In genomic region chr15:82985688-82986441, GRCh38 we compare ENCODE assay signal across 8 cellular contexts. TPM values are rescaled to one million over a fixed set of nuclear protein-coding genes. Genes with fewer than 3 reads are reported as not detected.
DNase-seq lines count a peak whose midpoint lies in the region; ATAC-seq, FAIRE-seq and TF ChIP-seq lines count a peak whose summit lies in the region.

Gene RAMAC (plus strand): TSS chr15:82986210. CDS start chr15:82989019, 2,809 bp downstream.

- H3K36me3 ChIP-seq in H1 (ENCODE audit: control insufficient read depth in 2 of 4, insufficient read depth in 4 of 4, low read length in 3 of 4) = peaks cover 0 to 18% (median 0%) of the 10 kb centered on the region in 4 experiments; a peak in 3 of 8 replicates

- ATAC-seq in GM19468 (IDR thresholded peaks at IDR 0.05; ENCODE audit: extremely low read depth, unreplicated experiment) (peak; percentile 44), memory B cell (ENCODE audit: low read depth) (peak; percentile 95)

- peak within 1 kb of the TSS; percentile 48; the same call in 1 of the 2 replicates for H3K27ac ChIP-seq in H1 (ENCODE audit: low read depth, low read length)

- no peaks in the 10 kb centered on the region for H3K27me3 Mint-ChIP-seq in memory B cell

- H3K14ac ChIP-seq in H1 (ENCODE audit: insufficient read length) = peak within 1 kb of the TSS; percentile 99

- peak within 1 kb of the TSS; percentile 97 for H3K27ac Mint-ChIP-seq in memory B cell

- H2BK12ac ChIP-seq in H1 (ENCODE audit: low read depth, low read length) = peak within 1 kb of the TSS; percentile 78; the same call in 1 of the 2 replicates

- H3K23me2 ChIP-seq in H1 (ENCODE audit: low read depth, low read length) = peaks cover 7% of the 10 kb centered on the region; the same call in 1 of the 2 replicates

- H3K4me2 ChIP-seq in H1 (ENCODE audit: insufficient read depth in 1 of 2, low read depth in 2 of 2, low read length in 2 of 2) = peak within 1 kb of the TSS; percentile 88 to 96

- H3K4me1 ChIP-seq in H1 (replicated peaks in 1 of 4; ENCODE audit: control insufficient read depth in 3 of 4, insufficient read depth in 4 of 4, low read length in 3 of 4) = peaks cover 0 to 3% (median 3%) of the 10 kb centered on the region in 4 experiments; a peak in 3 of 7 replicates

- peaks cover 0 to 6% (median 5%) of the 10 kb centered on the region in 4 experiments; a peak in 6 of 7 replicates for H3K27me3 ChIP-seq in H1 (replicated peaks in 1 of 4; ENCODE audit: control insufficient read depth in 3 of 4, extremely low read depth in 1 of 4, insufficient read depth in 3 of 4, low read length in 3 of 4)

- TF ChIP-seq RAD21 in H1 (IDR thresholded peaks at IDR 0.05 in 1 of 2, conservative IDR thresholded peaks at IDR 0.05 in 1 of 2; ENCODE audit: low read depth in 2 of 2, low read length in 2 of 2) = no peak

- no peak for TF ChIP-seq CTCF in H1 (IDR thresholded peaks at IDR 0.05; ENCODE audit: control extremely low read depth in 1 of 3, insufficient read depth in 1 of 3, low read depth in 1 of 3, low read length in 3 of 3)

- H3K23ac ChIP-seq in H1 (ENCODE audit: insufficient read length) = no peak within 1 kb of the TSS

- no peaks in the 10 kb centered on the region for H3K9me3 ChIP-seq in H1 (ENCODE audit: insufficient read depth in 2 of 2, low read depth in 1 of 2, low read length in 1 of 2)

- H3K4me3 Mint-ChIP-seq in memory B cell = peak within 1 kb of the TSS; percentile 98

- POLR2A ChIA-PET in activated CD8-positive, alpha-beta memory T cell treated with anti-CD3 and anti-CD28 coated beads for 36 hours (lab: Charles Lee) = interaction anchor here (0.5 to 2.1 kb wide), 8 partner anchors 14 to 1647 kb away, joined by 3 to 11 read pairs (median 4); partner anchors contain the start of genes BTBD1 and RPS17
- POLR2A ChIA-PET in H1 (lab: Charles Lee; ENCODE audit: partially characterized antibody) = interaction anchor here (0.9 to 2.3 kb wide), 4 partner anchors 10 to 277 kb away, joined by 3 to 11 read pairs (median 6); no protein-coding TSS in a partner anchor

- peak within 1 kb of the TSS; percentile 100 for H3K18ac ChIP-seq in H1 (ENCODE audit: extremely low read depth, low read length)

- peak within 1 kb of the TSS; percentile 100 for H2BK15ac ChIP-seq in H1 (ENCODE audit: low read length)

- peak within 1 kb of the TSS; percentile 61 for H3K4ac ChIP-seq in H1 (replicated peaks; ENCODE audit: insufficient read length, low read depth, low read length)

- H2BK5ac ChIP-seq in H1 (ENCODE audit: low read depth, low read length) = peak within 1 kb of the TSS; percentile 93; the same call in 1 of the 2 replicates

- peak; percentile 50 for FAIRE-seq in H1 (lab: Jason Lieb, UNC)

- H4K8ac ChIP-seq in H1 (ENCODE audit: extremely low read depth, insufficient read depth, low read length) = peak within 1 kb of the TSS; percentile 97; the same call in 1 of the 2 replicates

- WGBS in H1 (ENCODE audit: extremely low coverage in 1 of 2, insufficient coverage in 1 of 2, insufficient read length in 1 of 2, insufficient replicate concordance in 2 of 2, low coverage in 1 of 2, low lambda C conversion rate in 2 of 2, missing lambda C conversion rate in 1 of 2), 2 experiments = 4% methylated on average over 45 of the region's 45 CpGs; no CpG with 5 or more reads in 1 of the 2 experiments

- peaks cover 2% of the 10 kb centered on the region; the same call in 1 of the 2 replicates for H3K79me1 ChIP-seq in H1 (ENCODE audit: low read depth, low read length)

- TF ChIP-seq POLR2A in H1 (IDR thresholded peaks at IDR 0.05; ENCODE audit: control extremely low read depth in 1 of 2, low read depth in 2 of 2, low read length in 2 of 2) = peak; percentile 11 to 72

- peaks cover 0 to 14% of the 10 kb centered on the region in 2 experiments; a peak in 2 of 4 replicates for H3K79me2 ChIP-seq in H1 (ENCODE audit: control insufficient read depth in 1 of 2, insufficient read depth in 2 of 2, low read length in 2 of 2)

- peak within 1 kb of the TSS; percentile 100 for H2AFZ ChIP-seq in H1 (ENCODE audit: low read length)

- CTCF ChIA-PET in activated CD8-positive, alpha-beta memory T cell treated with anti-CD3 and anti-CD28 coated beads for 36 hours (lab: Charles Lee) = interaction anchor here (1.2 to 3.2 kb wide), 2 partner anchors 15 to 26 kb away, joined by 6 to 11 read pairs; partner anchors contain the start of gene C15orf40
- CTCF ChIA-PET in H1 (lab: Charles Lee; ENCODE audit: partially characterized antibody) = interaction anchor here (0.6 to 2.1 kb wide), 7 partner anchors 14 to 445 kb away, joined by 3 to 12 read pairs (median 3); partner anchors contain the start of gene C15orf40

- H2AK5ac ChIP-seq in H1 (ENCODE audit: low read depth, low read length) = no peak within 1 kb of the TSS; the same call in 1 of the 2 replicates

- peak within 1 kb of the TSS; percentile 66 to 97 (median 86) for H3K9ac ChIP-seq in H1 (replicated peaks in 1 of 4; ENCODE audit: extremely low read depth in 1 of 4, low read depth in 3 of 4, low read length in 3 of 4)

- H4K5ac ChIP-seq in H1 (ENCODE audit: insufficient read length, low read depth, low read length) = peak within 1 kb of the TSS; percentile 99

- H3K4me3 ChIP-seq in H1 (ENCODE audit: extremely low read depth in 1 of 4, insufficient read depth in 2 of 4, low read depth in 3 of 4, low read length in 4 of 4) = peak within 1 kb of the TSS; percentile 88 to 96 (median 94)

- no peaks in the 10 kb centered on the region for H3K9me3 Mint-ChIP-seq in memory B cell

- H4K20me1 ChIP-seq in H1 (replicated peaks in 1 of 2; ENCODE audit: control insufficient read depth in 1 of 2, insufficient read depth in 2 of 2, low read length in 2 of 2) = no peaks in the 10 kb centered on the region

- peak; percentile 96 for DNase-seq in CMK (ENCODE audit: low read depth)
- peak; percentile 88 for DNase-seq in HS-5 (ENCODE audit: low read depth)
- peak; percentile 78 for DNase-seq in NK-92 treated with Interleukin-12 subunit alpha and Interleukin-12 subunit beta, amount 100 ng/mL, for 24 hours (lab: John Stamatoyannopoulos, UW)
- DNase-seq in H1 (ENCODE audit: low read depth in 1 of 2, low spot score in 2 of 2) = peak; percentile 57 to 86
- peak; percentile 79 to 91 for DNase-seq in memory B cell (ENCODE audit: low spot score in 2 of 2)
- peak; percentile 79 for DNase-seq in stimulated activated CD8-positive, alpha-beta memory T cell treated with anti-CD3 and anti-CD28 coated beads, Interleukin-12 subunit alpha, Interleukin-12 subunit beta, amount 100 ng/mL, for 24 hours (ENCODE audit: extremely low read depth)

- peaks cover 8% of the 10 kb centered on the region for H3K36me3 Mint-ChIP-seq in memory B cell

- 0 out of 2 replicates have a peak within 1 kb of the TSS, but pooled peaks have one; percentile 68 for H2BK20ac ChIP-seq in H1 (ENCODE audit: low read length)

- peak within 1 kb of the TSS; percentile 94 for H4K91ac ChIP-seq in H1 (replicated peaks; ENCODE audit: insufficient read length, low read length)

- H3K56ac ChIP-seq in H1 (replicated peaks; ENCODE audit: insufficient read length, low read depth, low read length) = peak within 1 kb of the TSS; percentile 71

- H3K4me1 Mint-ChIP-seq in memory B cell = peaks cover 8% of the 10 kb centered on the region

- H2BK120ac ChIP-seq in H1 (replicated peaks; ENCODE audit: low read depth, low read length) = no peak within 1 kb of the TSS

- TF ChIP-seq EP300 in H1 (IDR thresholded peaks at IDR 0.05; ENCODE audit: borderline replicate concordance in 1 of 2, low read depth in 2 of 2, low read length in 2 of 2) = no peak

TF ChIP-seq in H1, 55 proteins besides CTCF, POLR2A, EP300 and RAD21 (continues in another document):
- peak in 1 of 2 experiments; percentile 88; a peak in 2 of 4 replicates for TF ChIP-seq HDAC2 (IDR thresholded peaks at IDR 0.05; ENCODE audit: borderline replicate concordance in 1 of 2, low read depth in 2 of 2, low read length in 2 of 2)
- no peak for TF ChIP-seq TEAD4 (IDR thresholded peaks at IDR 0.05; ENCODE audit: low read depth, low read length)
- TF ChIP-seq EZH2 (IDR thresholded peaks at IDR 0.05; ENCODE audit: low read depth, low read length, severe bottlenecking) = no peak
- no peak for TF ChIP-seq SRF (IDR thresholded peaks at IDR 0.05; ENCODE audit: low read depth, low read length)
- no peak for TF ChIP-seq CHD1 (IDR thresholded peaks at IDR 0.05; ENCODE audit: low read depth, low read length)
- no peak for TF ChIP-seq KDM5A (IDR thresholded peaks at IDR 0.05; ENCODE audit: low read length)
- no peak for TF ChIP-seq MAFK (IDR thresholded peaks at IDR 0.05; ENCODE audit: low read depth, low read length)
- no peak for TF ChIP-seq BCL11A (IDR thresholded peaks at IDR 0.05; ENCODE audit: low read depth in 2 of 2, low read length in 2 of 2)
- TF ChIP-seq SP4 (IDR thresholded peaks at IDR 0.05; ENCODE audit: low read length) = no peak
- TF ChIP-seq RFX5 (IDR thresholded peaks at IDR 0.05; ENCODE audit: borderline replicate concordance, low read depth, low read length) = no peak
- TF ChIP-seq NANOG (IDR thresholded peaks at IDR 0.05; ENCODE audit: insufficient read depth, low read depth, low read length, poor library complexity, severe bottlenecking) = no peak
- TF ChIP-seq HDAC6 (IDR thresholded peaks at IDR 0.05; ENCODE audit: low read depth, low read length) = no peak
- no peak for TF ChIP-seq ATF2 (IDR thresholded peaks at IDR 0.05; ENCODE audit: low read length)

RNA-seq across cellular contexts. Expression of gene RAMAC, which starts in this region (rescaled TPM):
- 10 to 100 TPM; 27.4 to 30.0 TPM for total RNA-seq in activated CD8-positive, alpha-beta memory T cell treated with anti-CD3 and anti-CD28 coated beads for 36 hours
- 32.9 and 33.5 TPM in 2 replicates for total RNA-seq in H1 (2021; fragmentation: NEBNext Ultra II Directional; extraction: Animal tissue kit (Norgen Biotek cat#: 25700))
- 11.7 and 20.7 TPM in 2 replicates for polyA plus RNA-seq in H1 (2011; rRNA removed)
- polyA plus RNA-seq in H1 (2011; cell fraction: cytosol; rRNA removed) = 29.7 TPM
- polyA plus RNA-seq in H1 (2011; cell fraction: nucleus; rRNA removed) = 6.8 TPM
- polyA plus RNA-seq in H1 (2012, experiment 1 of 2) = 26.3 to 28.8 TPM (median 27.9 TPM) in 4 replicates
- polyA plus RNA-seq in H1 (2012, experiment 2 of 2) = 8.2 TPM
- 23.2 TPM for polyA plus RNA-seq in H1 (2013, experiment 1 of 2)
- polyA plus RNA-seq in H1 (2013, experiment 2 of 2) = 25.2 TPM
- 12.0 and 15.8 TPM in 2 replicates for polyA minus RNA-seq in H1 (2011; rRNA and poly(A)+ RNA removed)
- polyA minus RNA-seq in H1 (2011; cell fraction: cytosol; rRNA and poly(A)+ RNA removed) = 10.9 TPM
- polyA minus RNA-seq in H1 (2011; cell fraction: nucleus; rRNA and poly(A)+ RNA removed) = 6.7 TPM

Comparison
In these comparisons a context has a peak if more than half of its experiments do, and no peak if none do; other contexts are left out.
1. Peak in every context shown above with its lines: DNase-seq, ATAC-seq, H3K4me3 ChIP-seq and H3K27ac ChIP-seq.